In genomic region chr3:127140501-127141460, GRCh38 we compare ENCODE assay signal across 16 cellular contexts. TPM values are rescaled to one million over a fixed set of nuclear protein-coding genes. Genes with fewer than 3 reads are reported as not detected.
DNase-seq lines count a peak whose midpoint lies in the region; ATAC-seq and TF ChIP-seq lines count a peak whose summit lies in the region.
"Had no signal": no experiment of that assay in that cellular context is flagged by ENCODE, and none has a peak within 500 bp of the region (broad histone marks: within the 10 kb centered on the region; RNA-seq: fewer than 3 reads in every experiment).

No MANE protein-coding gene starts in this region.

- H3K4me1 ChIP-seq in neuronal stem cell (ENCODE audit: control insufficient read depth in 2 of 2, insufficient read depth in 1 of 2, low read depth in 1 of 2, low read length in 2 of 2) = peaks cover 0 to 7% of the 10 kb centered on the region in 2 donors
- H3K4me1 ChIP-seq: A549 had no signal

- H3K27ac ChIP-seq in coronary artery (no peak overlapping the region), neuronal stem cell (replicated peaks; ENCODE audit: low read length) (no peak overlapping the region)
- H3K27ac ChIP-seq: A549 had no signal

- ATAC-seq in stimulated activated naive CD8-positive, alpha-beta T cell treated with anti-CD3 and anti-CD28 coated beads, Interleukin-15, amount 100 ng/mL, for 72 hours = peak; percentile 16
- ATAC-seq in stimulated activated naive CD8-positive, alpha-beta T cell treated with anti-CD3 and anti-CD28 coated beads, Interleukin-15, Interleukin-2, amounts not matched to agents 100 U/mL and 50 U/mL, for 24 hours = no peak
- ATAC-seq: CD8-positive, alpha-beta T cell had no signal

- H3K4ac ChIP-seq in neuronal stem cell (ENCODE audit: low read length) = no peak overlapping the region

- no peak overlapping the region for H3K27ac Mint-ChIP-seq in stimulated activated naive CD8-positive, alpha-beta T cell treated with anti-CD3 and anti-CD28 coated beads, Interleukin-15, amount 100 ng/mL, for 72 hours
- H3K27ac Mint-ChIP-seq: CD8-positive, alpha-beta T cell; HFFc6 had no signal

- peaks cover 0 to 3% of the 10 kb centered on the region in 2 donors for H3K9me3 ChIP-seq in neuronal stem cell (replicated peaks in 1 of 2; ENCODE audit: control insufficient read depth in 2 of 2, insufficient read depth in 1 of 2, low read depth in 1 of 2, low read length in 2 of 2)
- H3K9me3 ChIP-seq: A549, BE2C had no signal

- no peak overlapping the region for H3K4me2 ChIP-seq in neuronal stem cell (ENCODE audit: insufficient read depth, low read length, poor library complexity, severe bottlenecking)
- H3K4me2 ChIP-seq: A549 had no signal

- H2AFZ ChIP-seq in neuronal stem cell (ENCODE audit: low read length) = no peak overlapping the region

- no peaks in the 10 kb centered on the region for H3K36me3 ChIP-seq in neuronal stem cell (replicated peaks in 1 of 2; ENCODE audit: control insufficient read depth in 2 of 2, insufficient read depth in 2 of 2, low read length in 2 of 2)
- H3K36me3 ChIP-seq: BE2C had no signal

- no peak overlapping the region for H4K91ac ChIP-seq in neuronal stem cell (ENCODE audit: low read depth, low read length, poor library complexity)

- H2BK12ac ChIP-seq in neuronal stem cell (ENCODE audit: low read length) = no peak overlapping the region

- H2BK5ac ChIP-seq in neuronal stem cell (ENCODE audit: low read length) = no peak overlapping the region

- no peak overlapping the region for H3K14ac ChIP-seq in neuronal stem cell (ENCODE audit: low read length)

- peaks cover 0 to 32% (median 5%) of the 10 kb centered on the region in 3 experiments for H3K27me3 ChIP-seq in neuronal stem cell (ENCODE audit: control insufficient read depth in 3 of 3, insufficient read depth in 3 of 3, low read depth in 1 of 3, low read length in 3 of 3)
- H3K27me3 ChIP-seq: BE2C had no signal

- no peak overlapping the region for H3K9ac ChIP-seq in neuronal stem cell (ENCODE audit: low read depth, low read length, poor library complexity)

- peak overlapping the region; percentile 95 for H2BK15ac ChIP-seq in neuronal stem cell (ENCODE audit: low read length)

- no peak overlapping the region for H2BK120ac ChIP-seq in neuronal stem cell (ENCODE audit: low read depth, low read length)

- peak overlapping the region; percentile 88 for H2AK5ac ChIP-seq in neuronal stem cell (ENCODE audit: low read depth, low read length)

- H4K8ac ChIP-seq in neuronal stem cell (ENCODE audit: low read depth, low read length) = no peak overlapping the region

- H3K23ac ChIP-seq in neuronal stem cell (ENCODE audit: low read depth, low read length, poor library complexity) = no peak overlapping the region

- DNase-seq in stimulated activated naive CD8-positive, alpha-beta T cell treated with anti-CD3 and anti-CD28 coated beads, Interleukin-15, amount 100 ng/mL, for 72 hours = no peak
- no peak for DNase-seq in stimulated activated naive CD8-positive, alpha-beta T cell treated with anti-CD3 and anti-CD28 coated beads, Interleukin-15, Interleukin-2, amounts not matched to agents 100 U/mL and 50 U/mL, for 24 hours
- DNase-seq in coronary artery (ENCODE audit: low spot score) (peak; percentile 62), neuronal stem cell (ENCODE audit: low spot score) (no peak), inferior parietal cortex (ENCODE audit: extremely low spot score) (no peak), SIG-M5 (lab: John Stamatoyannopoulos, UW) (no peak), NCI-H1436 (lab: John Stamatoyannopoulos, UW) (no peak)
- DNase-seq: CD8-positive, alpha-beta T cell; HCEC 1CT; HFFc6 had no signal

- no peaks in the 10 kb centered on the region for H3K79me1 ChIP-seq in neuronal stem cell (ENCODE audit: low read depth, low read length)

- no peak for TF ChIP-seq CTCF in coronary artery (IDR thresholded peaks at IDR 0.05)

- no peak overlapping the region for H3K4me3 Mint-ChIP-seq in stimulated activated naive CD8-positive, alpha-beta T cell treated with anti-CD3 and anti-CD28 coated beads, Interleukin-15, amount 100 ng/mL, for 72 hours
- H3K4me3 Mint-ChIP-seq: CD14-positive monocyte; CD8-positive, alpha-beta T cell; HFFc6 had no signal

- peak overlapping the region; percentile 5 for H3K18ac ChIP-seq in neuronal stem cell (ENCODE audit: low read length)

- no peak overlapping the region for H3K4me3 ChIP-seq in coronary artery
- no peak overlapping the region for H3K4me3 ChIP-seq in neuronal stem cell (ENCODE audit: low read length in 2 of 2)
- H3K4me3 ChIP-seq: A549 had no signal

- peaks cover 27% of the 10 kb centered on the region for H3K27me3 Mint-ChIP-seq in stimulated activated naive CD8-positive, alpha-beta T cell treated with anti-CD3 and anti-CD28 coated beads, Interleukin-15, amount 100 ng/mL, for 72 hours

- peaks cover 6% of the 10 kb centered on the region for H3K4me1 Mint-ChIP-seq in stimulated activated naive CD8-positive, alpha-beta T cell treated with anti-CD3 and anti-CD28 coated beads, Interleukin-15, amount 100 ng/mL, for 72 hours
- H3K4me1 Mint-ChIP-seq: CD14-positive monocyte had no signal

- peaks cover 8 to 18% of the 10 kb centered on the region in 2 donors for H3K9me3 Mint-ChIP-seq in stimulated activated naive CD8-positive, alpha-beta T cell treated with anti-CD3 and anti-CD28 coated beads, Interleukin-15, amount 100 ng/mL, for 72 hours
- H3K9me3 Mint-ChIP-seq: HFFc6 had no signal

- no CpG with 5 or more reads among the region's 18 CpGs for WGBS in neuronal stem cell (ENCODE audit: extremely low coverage in 2 of 2, insufficient read length in 2 of 2, insufficient replicate concordance in 1 of 2), 2 donors

RNA-seq across cellular contexts. Expression of gene PRR23E, which starts 52.1 kb away (rescaled TPM):
- polyA plus RNA-seq in neuronal stem cell (2013, experiment 1 of 2) = not detected
- not detected for polyA plus RNA-seq in neuronal stem cell (2013, experiment 2 of 2)
- polyA plus RNA-seq: A549, AG04450, CD14-positive monocyte, H1, HepG2 had no signal
